19 cellular contexts compared by ENCODE assay signal in genomic region chr7:157292258-157292657, GRCh38. TPM values are rescaled to one million over a fixed set of nuclear protein-coding genes. Genes with fewer than 3 reads are reported as not detected.
A peak's percentile ranks its signal among the peaks of the same experiment; 100 is the strongest.
DNase-seq lines count a peak whose midpoint lies in the region; ATAC-seq, FAIRE-seq and TF ChIP-seq lines count a peak whose summit lies in the region.
"Had no signal": no experiment of that assay in that cellular context is flagged by ENCODE, and none has a peak within 500 bp of the region (broad histone marks: within the 10 kb centered on the region; RNA-seq: fewer than 3 reads in every experiment).

No MANE protein-coding gene starts in this region.

- peak overlapping the region; percentile 48; the same call in 1 of the 2 replicates for H3K18ac ChIP-seq in H1 (ENCODE audit: extremely low read depth, low read length)

- H2BK120ac ChIP-seq in H1 (replicated peaks; ENCODE audit: low read depth, low read length), result peak overlapping the region; percentile 41

- peak overlapping the region; percentile 99; the same call in 1 of the 2 replicates for H2BK12ac ChIP-seq in H1 (ENCODE audit: low read depth, low read length)

- H3K36me3 ChIP-seq in PC-3 (ENCODE audit: low read depth, low read length), result no peaks in the 10 kb centered on the region
- no peaks in the 10 kb centered on the region for H3K36me3 ChIP-seq in H1 (ENCODE audit: control insufficient read depth in 2 of 4, insufficient read depth in 4 of 4, low read length in 3 of 4)
- H3K36me3 ChIP-seq in neural progenitor cell, result no peaks in the 10 kb centered on the region

- intact Hi-C loops in PC-3 (cut with micrococcal nuclease) (no loop called here), head of caudate nucleus (cut with DNase I) (no loop called here)

- H2AK5ac ChIP-seq in H1 (ENCODE audit: low read depth, low read length), result peak overlapping the region; percentile 97

- peak overlapping the region; percentile 98 for H2BK15ac ChIP-seq in H1 (ENCODE audit: low read length)

- TF ChIP-seq CTCF in PC-3 (conservative IDR thresholded peaks at IDR 0.05; ENCODE audit: low read depth, low read length), result no peak
- TF ChIP-seq CTCF in H1 (IDR thresholded peaks at IDR 0.05; ENCODE audit: control extremely low read depth in 1 of 3, insufficient read depth in 1 of 3, low read depth in 1 of 3, low read length in 3 of 3), result no peak
- no peak for TF ChIP-seq CTCF in neural progenitor cell (IDR thresholded peaks at IDR 0.05)

- no peak overlapping the region for H3K4me3 ChIP-seq in PC-3 (ENCODE audit: low read length)
- H3K4me3 ChIP-seq in H1 (ENCODE audit: extremely low read depth in 1 of 4, insufficient read depth in 2 of 4, low read depth in 3 of 4, low read length in 4 of 4), result no peak overlapping the region
- no peak overlapping the region for H3K4me3 ChIP-seq in neural progenitor cell

- H3K79me1 ChIP-seq in H1 (ENCODE audit: low read depth, low read length), result no peaks in the 10 kb centered on the region

- no peaks in the 10 kb centered on the region for H3K9me3 ChIP-seq in PC-3 (ENCODE audit: low read length)
- H3K9me3 ChIP-seq in H1 (ENCODE audit: insufficient read depth in 2 of 2, low read depth in 1 of 2, low read length in 1 of 2), result peaks cover 10 to 22% of the 10 kb centered on the region in 2 experiments; a peak in 3 of 4 replicates
- H3K9me3 ChIP-seq in neural progenitor cell (ENCODE audit: low read depth), result no peaks in the 10 kb centered on the region

- peak overlapping the region; percentile 94 for H3K4ac ChIP-seq in H1 (replicated peaks; ENCODE audit: insufficient read length, low read depth, low read length)

- peak overlapping the region; percentile 81; the same call in 1 of the 2 replicates for H2BK5ac ChIP-seq in H1 (ENCODE audit: low read depth, low read length)

- no peak overlapping the region for H4K5ac ChIP-seq in H1 (ENCODE audit: insufficient read length, low read depth, low read length)

- H3K4me1 ChIP-seq in PC-3 (ENCODE audit: insufficient read depth, low read length), result peaks cover 42% of the 10 kb centered on the region
- H3K4me1 ChIP-seq in H1 (replicated peaks in 1 of 4; ENCODE audit: control insufficient read depth in 3 of 4, insufficient read depth in 4 of 4, low read length in 3 of 4), result peaks cover 0 to 9% (median 2%) of the 10 kb centered on the region in 4 experiments; a peak in 3 of 7 replicates
- H3K4me1 ChIP-seq in neural progenitor cell, result no peaks in the 10 kb centered on the region

- DNase-seq in GM12891 (ENCODE audit: insufficient read length, low spot score), result no peak
- DNase-seq in PC-3, result no peak
- DNase-seq in H1 (ENCODE audit: low read depth in 1 of 2, low spot score in 2 of 2), result no peak
- DNase-seq in neural progenitor cell (ENCODE audit: low spot score), result no peak
- no peak for DNase-seq in head of caudate nucleus
- no peak for DNase-seq in KBM-7
- DNase-seq: ACHN; CD4-positive, CD25-positive, alpha-beta regulatory T cell; GF-D8; GOT3; MV-4-11; NCI-H1417 treated with DMSO at 0.1 percent for 48 hours; NCI-H2029; NCI-H2171 treated with DMSO at 0.1 percent for 48 hours; NCI-H510A; NCI-H82; RPMI8226 had no signal

- H3K23me2 ChIP-seq in H1 (ENCODE audit: low read depth, low read length), result peaks cover 4% of the 10 kb centered on the region; the same call in 1 of the 2 replicates

- H3K4me2 ChIP-seq in PC-3 (ENCODE audit: low read length), result peak overlapping the region; percentile 50; the same call in 1 of the 2 replicates
- H3K4me2 ChIP-seq in H1 (ENCODE audit: insufficient read depth in 1 of 2, low read depth in 2 of 2, low read length in 2 of 2), result no peak overlapping the region
- H3K4me2 ChIP-seq in neural progenitor cell, result no peak overlapping the region

- H3K14ac ChIP-seq in H1 (ENCODE audit: insufficient read length), result no peak overlapping the region

- H3K4me1 Mint-ChIP-seq in neural progenitor cell, result peaks cover 7% of the 10 kb centered on the region
- H3K4me1 Mint-ChIP-seq: CD4-positive, CD25-positive, alpha-beta regulatory T cell had no signal

- no peaks in the 10 kb centered on the region for H3K9me3 Mint-ChIP-seq in neural progenitor cell
- H3K9me3 Mint-ChIP-seq: CD4-positive, CD25-positive, alpha-beta regulatory T cell had no signal

- H2BK20ac ChIP-seq in H1 (ENCODE audit: low read length), result peak overlapping the region; percentile 99; the same call in 1 of the 2 replicates

- FAIRE-seq in GM12891 (lab: Jason Lieb, UNC), result no peak
- FAIRE-seq in H1 (lab: Jason Lieb, UNC), result no peak

- no peak for ATAC-seq in PC-3
- no peak for ATAC-seq in HG03469 (IDR thresholded peaks at IDR 0.05; ENCODE audit: unreplicated experiment)
- ATAC-seq in HG03045 (IDR thresholded peaks at IDR 0.05; ENCODE audit: unreplicated experiment), result no peak

- no peaks in the 10 kb centered on the region for H3F3A ChIP-seq in PC-3 (ENCODE audit: low read length, unreplicated experiment)
- H3F3A ChIP-seq in neural progenitor cell (ENCODE audit: low read depth), result no peaks in the 10 kb centered on the region

- in situ Hi-C loops in KBM-7 (cut with MboI; ENCODE audit: low pct_unique_long_range_greater_than_20kb, low sequenced_read_pairs), result no loop called here

- no peak overlapping the region for H3K4me3 Mint-ChIP-seq in neural progenitor cell
- H3K4me3 Mint-ChIP-seq: CD4-positive, CD25-positive, alpha-beta regulatory T cell had no signal

- TSS peak; percentile 33 for BruUV-seq in PC-3 (replicated peaks; lab: Mats Ljungman, UMichigan)

- no peak overlapping the region for H3K23ac ChIP-seq in H1 (ENCODE audit: insufficient read length)

- H3K9ac ChIP-seq in PC-3 (ENCODE audit: low read length), result peak overlapping the region; percentile 20
- no peak overlapping the region for H3K9ac ChIP-seq in H1 (replicated peaks in 1 of 4; ENCODE audit: extremely low read depth in 1 of 4, low read depth in 3 of 4, low read length in 3 of 4)
- H3K9ac ChIP-seq in neural progenitor cell, result no peak overlapping the region

- CTCF ChIA-PET in PC-3 (lab: Charles Lee) (no interaction called here), H1 (lab: Charles Lee; ENCODE audit: partially characterized antibody) (interaction anchor here (1.4 to 1.8 kb wide), 3 partner anchors 9 to 53 kb away, joined by 4 to 7 read pairs (median 5); no protein-coding TSS in a partner anchor)

- no peak for TF ChIP-seq RAD21 in H1 (IDR thresholded peaks at IDR 0.05 in 1 of 2, conservative IDR thresholded peaks at IDR 0.05 in 1 of 2; ENCODE audit: low read depth in 2 of 2, low read length in 2 of 2)

- H3K27ac ChIP-seq in PC-3 (ENCODE audit: low read length) (peak overlapping the region; percentile 70), H1 (ENCODE audit: low read depth, low read length) (no peak overlapping the region), neural progenitor cell (no peak overlapping the region)

- H3K27ac Mint-ChIP-seq in neural progenitor cell, result peak overlapping the region; percentile 3
- H3K27ac Mint-ChIP-seq: CD4-positive, CD25-positive, alpha-beta regulatory T cell had no signal

- no peaks in the 10 kb centered on the region for H3K36me3 Mint-ChIP-seq in neural progenitor cell
- H3K36me3 Mint-ChIP-seq: CD4-positive, CD25-positive, alpha-beta regulatory T cell had no signal

- H3K56ac ChIP-seq in H1 (replicated peaks; ENCODE audit: insufficient read length, low read depth, low read length), result no peak overlapping the region

- H3K27me3 Mint-ChIP-seq in neural progenitor cell (ENCODE audit: insufficient read depth, low read depth), result peaks cover 3% of the 10 kb centered on the region

- peak overlapping the region; percentile 81 for H4K91ac ChIP-seq in H1 (replicated peaks; ENCODE audit: insufficient read length, low read length)

- WGBS in H1 (ENCODE audit: extremely low coverage in 1 of 2, insufficient coverage in 1 of 2, insufficient read length in 1 of 2, insufficient replicate concordance in 2 of 2, low coverage in 1 of 2, low lambda C conversion rate in 2 of 2, missing lambda C conversion rate in 1 of 2), 2 experiments, result 97% methylated on average over 9 of the region's 9 CpGs; no CpG with 5 or more reads in 1 of the 2 experiments

- no peak overlapping the region for H4K8ac ChIP-seq in H1 (ENCODE audit: extremely low read depth, insufficient read depth, low read length)

- no peaks in the 10 kb centered on the region for H3K27me3 ChIP-seq in PC-3 (ENCODE audit: low read length)
- no peaks in the 10 kb centered on the region for H3K27me3 ChIP-seq in H1 (replicated peaks in 1 of 4; ENCODE audit: control insufficient read depth in 3 of 4, extremely low read depth in 1 of 4, insufficient read depth in 3 of 4, low read length in 3 of 4)
- H3K27me3 ChIP-seq in neural progenitor cell, result no peaks in the 10 kb centered on the region

- POLR2A ChIA-PET in PC-3 (lab: Charles Lee; ENCODE audit: unreplicated experiment), result no interaction called here
- POLR2A ChIA-PET in H1 (lab: Charles Lee; ENCODE audit: partially characterized antibody), result interaction anchor here (1.1 kb wide), 1 partner anchor 14 kb away, joined by 4 read pairs; no protein-coding TSS in a partner anchor

- TF ChIP-seq EP300 in H1 (IDR thresholded peaks at IDR 0.05; ENCODE audit: borderline replicate concordance in 1 of 2, low read depth in 2 of 2, low read length in 2 of 2), result no peak

- H3K9me2 ChIP-seq in PC-3 (replicated peaks; ENCODE audit: low read length), result no peaks in the 10 kb centered on the region

- no peaks in the 10 kb centered on the region for H4K20me1 ChIP-seq in PC-3 (ENCODE audit: low read length)
- peaks cover 0 to 2% of the 10 kb centered on the region in 2 experiments for H4K20me1 ChIP-seq in H1 (replicated peaks in 1 of 2; ENCODE audit: control insufficient read depth in 1 of 2, insufficient read depth in 2 of 2, low read length in 2 of 2)
- no peaks in the 10 kb centered on the region for H4K20me1 ChIP-seq in neural progenitor cell (ENCODE audit: low read depth)

- 0 out of 2 replicates have a peak, but pooled peaks cover 6% of the 10 kb centered on the region for H3K79me2 ChIP-seq in PC-3 (ENCODE audit: low read length)
- no peaks in the 10 kb centered on the region for H3K79me2 ChIP-seq in H1 (ENCODE audit: control insufficient read depth in 1 of 2, insufficient read depth in 2 of 2, low read length in 2 of 2)
- H3K79me2 ChIP-seq in neural progenitor cell (ENCODE audit: low read depth), result no peaks in the 10 kb centered on the region

- H2AFZ ChIP-seq in PC-3 (ENCODE audit: low read length) (no peak overlapping the region), H1 (ENCODE audit: low read length) (no peak overlapping the region), neural progenitor cell (replicated peaks) (no peak overlapping the region)

- TF ChIP-seq POLR2A in GM12891 (IDR thresholded peaks at IDR 0.05; ENCODE audit: low read depth, low read length) (no peak), H1 (IDR thresholded peaks at IDR 0.05; ENCODE audit: control extremely low read depth in 1 of 2, low read depth in 2 of 2, low read length in 2 of 2) (no peak)

RNA-seq across cellular contexts. Expression of gene DNAJB6, which starts 44.5 kb away (rescaled TPM):
- polyA plus RNA-seq in GM12891 (2012; ENCODE audit: low read depth, missing spikeins), result 60.3 TPM
- 119 and 151 TPM in 2 replicates for total RNA-seq in PC-3 (2014; rRNA removed)
- 270 and 295 TPM in 2 replicates for total RNA-seq in H1 (2021; fragmentation: NEBNext Ultra II Directional; extraction: Animal tissue kit (Norgen Biotek cat#: 25700))
- polyA plus RNA-seq in H1 (2011; rRNA removed), result 117 and 166 TPM in 2 replicates
- polyA plus RNA-seq in H1 (2011; cell fraction: cytosol; rRNA removed), result 170 TPM
- 108 TPM for polyA plus RNA-seq in H1 (2011; cell fraction: nucleus; rRNA removed)
- 237 to 389 TPM (median 263 TPM) in 4 replicates for polyA plus RNA-seq in H1 (2012, experiment 1 of 2)
- polyA plus RNA-seq in H1 (2012, experiment 2 of 2), result 129 TPM
- polyA plus RNA-seq in H1 (2013, experiment 1 of 2), result 323 TPM
- 304 TPM for polyA plus RNA-seq in H1 (2013, experiment 2 of 2)
- 66.6 and 92.4 TPM in 2 replicates for polyA minus RNA-seq in H1 (2011; rRNA and poly(A)+ RNA removed)
- polyA minus RNA-seq in H1 (2011; cell fraction: cytosol; rRNA and poly(A)+ RNA removed), result 170 TPM
- polyA minus RNA-seq in H1 (2011; cell fraction: nucleus; rRNA and poly(A)+ RNA removed), result 112 TPM
- total RNA-seq in neural progenitor cell (ENCODE audit: low replicate concordance), result 131 and 172 TPM in 2 replicates
